In the genomic region with DNA sequence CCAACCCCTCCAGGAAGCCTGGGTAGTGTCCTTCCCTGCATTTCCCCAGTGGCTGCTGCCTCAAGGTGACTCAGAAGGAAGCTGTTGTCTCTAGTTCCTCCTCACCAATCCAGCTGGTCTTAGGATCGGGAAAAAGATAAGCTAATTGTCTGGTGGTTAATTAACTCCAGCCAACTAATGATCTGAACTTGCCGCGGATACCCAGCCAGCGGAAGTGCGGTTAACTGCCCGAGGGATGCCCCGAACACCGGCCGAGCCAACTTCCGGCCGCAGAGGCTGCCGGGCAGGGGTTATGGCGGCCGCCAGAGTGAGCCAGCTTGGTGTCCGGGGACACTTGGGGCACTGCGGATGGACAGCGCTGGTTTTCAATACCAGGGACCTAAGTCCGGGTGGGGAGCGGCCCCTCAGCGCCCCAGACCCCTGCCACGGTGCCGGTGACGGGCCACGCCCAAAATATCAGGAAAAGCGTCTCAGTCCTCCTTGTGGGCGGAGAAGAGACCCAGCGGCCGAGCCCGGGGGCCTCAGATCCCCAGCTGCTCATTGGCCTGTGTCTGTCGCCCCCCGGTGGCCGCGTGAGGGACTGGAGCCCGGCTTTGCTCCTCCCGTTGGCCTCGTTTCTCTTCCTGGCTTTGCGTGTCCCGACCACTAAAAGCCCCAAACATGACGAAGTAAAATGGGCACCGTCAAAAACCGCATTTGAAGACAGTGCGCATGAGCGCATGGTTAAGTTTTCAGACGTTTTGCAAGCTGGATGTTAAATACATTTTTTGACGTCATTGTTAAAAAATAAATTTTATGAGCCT, we compare ENCODE assay signal across 1 cellular context.
A peak's percentile ranks its signal among the peaks of the same experiment; 100 is the strongest.
TF ChIP-seq lines count a peak whose summit lies in the region.

No MANE protein-coding gene starts in this region.

TF ChIP-seq in K562, 482 proteins besides CTCF, POLR2A, EP300 and RAD21 (continued from another document and continues in another):
- peak in 1 of 2 experiments; percentile 80; a peak in 2 of 4 replicates for TF ChIP-seq SRF (CRISPR knock-in tag; IDR thresholded peaks at IDR 0.05)
- no peak for TF ChIP-seq HDAC3 (IDR thresholded peaks at IDR 0.05; ENCODE audit: borderline replicate concordance, partially characterized antibody)
- TF ChIP-seq ZNF830 (CRISPR knock-in tag; IDR thresholded peaks at IDR 0.05) = peak; percentile 83
- TF ChIP-seq ZNF584 (CRISPR knock-in tag; IDR thresholded peaks at IDR 0.05; ENCODE audit: low read depth) = peak; percentile 94; the same call in 1 of the 2 replicates
- no peak for TF ChIP-seq RNF2 (IDR thresholded peaks at IDR 0.05)
- TF ChIP-seq CREBBP (IDR thresholded peaks at IDR 0.05; ENCODE audit: low read depth, low read length) = no peak
- no peak for TF ChIP-seq HDGF (IDR thresholded peaks at IDR 0.05)
- no peak; the same call in 1 of the 2 replicates for TF ChIP-seq ZNF707 (CRISPR knock-in tag; conservative IDR thresholded peaks at IDR 0.05)
- TF ChIP-seq, protein P1, sequence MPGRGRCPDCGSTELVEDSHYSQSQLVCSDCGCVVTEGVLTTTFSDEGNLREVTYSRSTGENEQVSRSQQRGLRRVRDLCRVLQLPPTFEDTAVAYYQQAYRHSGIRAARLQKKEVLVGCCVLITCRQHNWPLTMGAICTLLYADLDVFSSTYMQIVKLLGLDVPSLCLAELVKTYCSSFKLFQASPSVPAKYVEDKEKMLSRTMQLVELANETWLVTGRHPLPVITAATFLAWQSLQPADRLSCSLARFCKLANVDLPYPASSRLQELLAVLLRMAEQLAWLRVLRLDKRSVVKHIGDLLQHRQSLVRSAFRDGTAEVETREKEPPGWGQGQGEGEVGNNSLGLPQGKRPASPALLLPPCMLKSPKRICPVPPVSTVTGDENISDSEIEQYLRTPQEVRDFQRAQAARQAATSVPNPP (IDR thresholded peaks at IDR 0.05; ENCODE audit: borderline replicate concordance, insufficient read depth, insufficient read length) = no peak
- no peak for TF ChIP-seq SNIP1 (IDR thresholded peaks at IDR 0.05; ENCODE audit: low read depth)
- no peak for TF ChIP-seq NELFE (IDR thresholded peaks at IDR 0.05; ENCODE audit: insufficient read depth, insufficient read length)
- TF ChIP-seq, protein P2, sequence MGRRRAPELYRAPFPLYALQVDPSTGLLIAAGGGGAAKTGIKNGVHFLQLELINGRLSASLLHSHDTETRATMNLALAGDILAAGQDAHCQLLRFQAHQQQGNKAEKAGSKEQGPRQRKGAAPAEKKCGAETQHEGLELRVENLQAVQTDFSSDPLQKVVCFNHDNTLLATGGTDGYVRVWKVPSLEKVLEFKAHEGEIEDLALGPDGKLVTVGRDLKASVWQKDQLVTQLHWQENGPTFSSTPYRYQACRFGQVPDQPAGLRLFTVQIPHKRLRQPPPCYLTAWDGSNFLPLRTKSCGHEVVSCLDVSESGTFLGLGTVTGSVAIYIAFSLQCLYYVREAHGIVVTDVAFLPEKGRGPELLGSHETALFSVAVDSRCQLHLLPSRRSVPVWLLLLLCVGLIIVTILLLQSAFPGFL (CRISPR knock-in tag; IDR thresholded peaks at IDR 0.05) = peak; percentile 31; the same call in 1 of the 2 replicates
- peak; percentile 82 for TF ChIP-seq FOSL1 (tag; conservative IDR thresholded peaks at IDR 0.05)
- TF ChIP-seq BDP1 (IDR thresholded peaks at IDR 0.05; ENCODE audit: insufficient read depth, insufficient read length) = no peak
- no peak for TF ChIP-seq MCM2 (IDR thresholded peaks at IDR 0.05; ENCODE audit: low read depth)
- peak; percentile 74 for TF ChIP-seq CREM (IDR thresholded peaks at IDR 0.05; ENCODE audit: low read depth)
- TF ChIP-seq, protein P3, sequence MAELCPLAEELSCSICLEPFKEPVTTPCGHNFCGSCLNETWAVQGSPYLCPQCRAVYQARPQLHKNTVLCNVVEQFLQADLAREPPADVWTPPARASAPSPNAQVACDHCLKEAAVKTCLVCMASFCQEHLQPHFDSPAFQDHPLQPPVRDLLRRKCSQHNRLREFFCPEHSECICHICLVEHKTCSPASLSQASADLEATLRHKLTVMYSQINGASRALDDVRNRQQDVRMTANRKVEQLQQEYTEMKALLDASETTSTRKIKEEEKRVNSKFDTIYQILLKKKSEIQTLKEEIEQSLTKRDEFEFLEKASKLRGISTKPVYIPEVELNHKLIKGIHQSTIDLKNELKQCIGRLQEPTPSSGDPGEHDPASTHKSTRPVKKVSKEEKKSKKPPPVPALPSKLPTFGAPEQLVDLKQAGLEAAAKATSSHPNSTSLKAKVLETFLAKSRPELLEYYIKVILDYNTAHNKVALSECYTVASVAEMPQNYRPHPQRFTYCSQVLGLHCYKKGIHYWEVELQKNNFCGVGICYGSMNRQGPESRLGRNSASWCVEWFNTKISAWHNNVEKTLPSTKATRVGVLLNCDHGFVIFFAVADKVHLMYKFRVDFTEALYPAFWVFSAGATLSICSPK (IDR thresholded peaks at IDR 0.05; ENCODE audit: borderline replicate concordance) = no peak
- peak; percentile 97 for TF ChIP-seq ZNF175 (CRISPR knock-in tag; IDR thresholded peaks at IDR 0.05; ENCODE audit: low read depth)
- no peak for TF ChIP-seq ZNF785 (CRISPR knock-in tag; IDR thresholded peaks at IDR 0.05)
- TF ChIP-seq SOX6 (IDR thresholded peaks at IDR 0.05) = peak; percentile 58
- TF ChIP-seq, protein P4, sequence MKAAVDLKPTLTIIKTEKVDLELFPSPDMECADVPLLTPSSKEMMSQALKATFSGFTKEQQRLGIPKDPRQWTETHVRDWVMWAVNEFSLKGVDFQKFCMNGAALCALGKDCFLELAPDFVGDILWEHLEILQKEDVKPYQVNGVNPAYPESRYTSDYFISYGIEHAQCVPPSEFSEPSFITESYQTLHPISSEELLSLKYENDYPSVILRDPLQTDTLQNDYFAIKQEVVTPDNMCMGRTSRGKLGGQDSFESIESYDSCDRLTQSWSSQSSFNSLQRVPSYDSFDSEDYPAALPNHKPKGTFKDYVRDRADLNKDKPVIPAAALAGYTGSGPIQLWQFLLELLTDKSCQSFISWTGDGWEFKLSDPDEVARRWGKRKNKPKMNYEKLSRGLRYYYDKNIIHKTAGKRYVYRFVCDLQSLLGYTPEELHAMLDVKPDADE (conservative IDR thresholded peaks at IDR 0.05; ENCODE audit: control insufficient read depth, low read depth, low read length) = peak; percentile 76; the same call in 1 of the 2 replicates
- TF ChIP-seq ATF1 (CRISPR knock-in tag; IDR thresholded peaks at IDR 0.05) = no peak
- peak; percentile 84 for TF ChIP-seq ATF1 (tag; IDR thresholded peaks at IDR 0.05)
- TF ChIP-seq SMAD4 (CRISPR knock-in tag; conservative IDR thresholded peaks at IDR 0.05) = peak; percentile 90
- TF ChIP-seq HNRNPUL1 (IDR thresholded peaks at IDR 0.05; ENCODE audit: low read length) = no peak
- TF ChIP-seq, protein P5, sequence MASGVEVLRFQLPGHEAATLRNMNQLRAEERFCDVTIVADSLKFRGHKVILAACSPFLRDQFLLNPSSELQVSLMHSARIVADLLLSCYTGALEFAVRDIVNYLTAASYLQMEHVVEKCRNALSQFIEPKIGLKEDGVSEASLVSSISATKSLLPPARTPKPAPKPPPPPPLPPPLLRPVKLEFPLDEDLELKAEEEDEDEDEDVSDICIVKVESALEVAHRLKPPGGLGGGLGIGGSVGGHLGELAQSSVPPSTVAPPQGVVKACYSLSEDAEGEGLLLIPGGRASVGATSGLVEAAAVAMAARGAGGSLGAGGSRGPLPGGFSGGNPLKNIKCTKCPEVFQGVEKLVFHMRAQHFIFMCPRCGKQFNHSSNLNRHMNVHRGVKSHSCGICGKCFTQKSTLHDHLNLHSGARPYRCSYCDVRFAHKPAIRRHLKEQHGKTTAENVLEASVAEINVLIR (CRISPR knock-in tag; IDR thresholded peaks at IDR 0.05) = peak; percentile 44; the same call in 1 of the 2 replicates
- TF ChIP-seq, protein P6, sequence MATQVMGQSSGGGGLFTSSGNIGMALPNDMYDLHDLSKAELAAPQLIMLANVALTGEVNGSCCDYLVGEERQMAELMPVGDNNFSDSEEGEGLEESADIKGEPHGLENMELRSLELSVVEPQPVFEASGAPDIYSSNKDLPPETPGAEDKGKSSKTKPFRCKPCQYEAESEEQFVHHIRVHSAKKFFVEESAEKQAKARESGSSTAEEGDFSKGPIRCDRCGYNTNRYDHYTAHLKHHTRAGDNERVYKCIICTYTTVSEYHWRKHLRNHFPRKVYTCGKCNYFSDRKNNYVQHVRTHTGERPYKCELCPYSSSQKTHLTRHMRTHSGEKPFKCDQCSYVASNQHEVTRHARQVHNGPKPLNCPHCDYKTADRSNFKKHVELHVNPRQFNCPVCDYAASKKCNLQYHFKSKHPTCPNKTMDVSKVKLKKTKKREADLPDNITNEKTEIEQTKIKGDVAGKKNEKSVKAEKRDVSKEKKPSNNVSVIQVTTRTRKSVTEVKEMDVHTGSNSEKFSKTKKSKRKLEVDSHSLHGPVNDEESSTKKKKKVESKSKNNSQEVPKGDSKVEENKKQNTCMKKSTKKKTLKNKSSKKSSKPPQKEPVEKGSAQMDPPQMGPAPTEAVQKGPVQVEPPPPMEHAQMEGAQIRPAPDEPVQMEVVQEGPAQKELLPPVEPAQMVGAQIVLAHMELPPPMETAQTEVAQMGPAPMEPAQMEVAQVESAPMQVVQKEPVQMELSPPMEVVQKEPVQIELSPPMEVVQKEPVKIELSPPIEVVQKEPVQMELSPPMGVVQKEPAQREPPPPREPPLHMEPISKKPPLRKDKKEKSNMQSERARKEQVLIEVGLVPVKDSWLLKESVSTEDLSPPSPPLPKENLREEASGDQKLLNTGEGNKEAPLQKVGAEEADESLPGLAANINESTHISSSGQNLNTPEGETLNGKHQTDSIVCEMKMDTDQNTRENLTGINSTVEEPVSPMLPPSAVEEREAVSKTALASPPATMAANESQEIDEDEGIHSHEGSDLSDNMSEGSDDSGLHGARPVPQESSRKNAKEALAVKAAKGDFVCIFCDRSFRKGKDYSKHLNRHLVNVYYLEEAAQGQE (CRISPR knock-in tag; IDR thresholded peaks at IDR 0.05; ENCODE audit: low read depth) = peak; percentile 85
- TF ChIP-seq, protein P7, sequence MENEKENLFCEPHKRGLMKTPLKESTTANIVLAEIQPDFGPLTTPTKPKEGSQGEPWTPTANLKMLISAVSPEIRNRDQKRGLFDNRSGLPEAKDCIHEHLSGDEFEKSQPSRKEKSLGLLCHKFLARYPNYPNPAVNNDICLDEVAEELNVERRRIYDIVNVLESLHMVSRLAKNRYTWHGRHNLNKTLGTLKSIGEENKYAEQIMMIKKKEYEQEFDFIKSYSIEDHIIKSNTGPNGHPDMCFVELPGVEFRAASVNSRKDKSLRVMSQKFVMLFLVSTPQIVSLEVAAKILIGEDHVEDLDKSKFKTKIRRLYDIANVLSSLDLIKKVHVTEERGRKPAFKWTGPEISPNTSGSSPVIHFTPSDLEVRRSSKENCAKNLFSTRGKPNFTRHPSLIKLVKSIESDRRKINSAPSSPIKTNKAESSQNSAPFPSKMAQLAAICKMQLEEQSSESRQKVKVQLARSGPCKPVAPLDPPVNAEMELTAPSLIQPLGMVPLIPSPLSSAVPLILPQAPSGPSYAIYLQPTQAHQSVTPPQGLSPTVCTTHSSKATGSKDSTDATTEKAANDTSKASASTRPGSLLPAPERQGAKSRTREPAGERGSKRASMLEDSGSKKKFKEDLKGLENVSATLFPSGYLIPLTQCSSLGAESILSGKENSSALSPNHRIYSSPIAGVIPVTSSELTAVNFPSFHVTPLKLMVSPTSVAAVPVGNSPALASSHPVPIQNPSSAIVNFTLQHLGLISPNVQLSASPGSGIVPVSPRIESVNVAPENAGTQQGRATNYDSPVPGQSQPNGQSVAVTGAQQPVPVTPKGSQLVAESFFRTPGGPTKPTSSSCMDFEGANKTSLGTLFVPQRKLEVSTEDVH (IDR thresholded peaks at IDR 0.05; ENCODE audit: low read depth, partially characterized antibody) = peak; percentile 68
- no peak for TF ChIP-seq ZC3H4 (CRISPR knock-in tag; IDR thresholded peaks at IDR 0.05; ENCODE audit: borderline replicate concordance)
- TF ChIP-seq, protein P8, sequence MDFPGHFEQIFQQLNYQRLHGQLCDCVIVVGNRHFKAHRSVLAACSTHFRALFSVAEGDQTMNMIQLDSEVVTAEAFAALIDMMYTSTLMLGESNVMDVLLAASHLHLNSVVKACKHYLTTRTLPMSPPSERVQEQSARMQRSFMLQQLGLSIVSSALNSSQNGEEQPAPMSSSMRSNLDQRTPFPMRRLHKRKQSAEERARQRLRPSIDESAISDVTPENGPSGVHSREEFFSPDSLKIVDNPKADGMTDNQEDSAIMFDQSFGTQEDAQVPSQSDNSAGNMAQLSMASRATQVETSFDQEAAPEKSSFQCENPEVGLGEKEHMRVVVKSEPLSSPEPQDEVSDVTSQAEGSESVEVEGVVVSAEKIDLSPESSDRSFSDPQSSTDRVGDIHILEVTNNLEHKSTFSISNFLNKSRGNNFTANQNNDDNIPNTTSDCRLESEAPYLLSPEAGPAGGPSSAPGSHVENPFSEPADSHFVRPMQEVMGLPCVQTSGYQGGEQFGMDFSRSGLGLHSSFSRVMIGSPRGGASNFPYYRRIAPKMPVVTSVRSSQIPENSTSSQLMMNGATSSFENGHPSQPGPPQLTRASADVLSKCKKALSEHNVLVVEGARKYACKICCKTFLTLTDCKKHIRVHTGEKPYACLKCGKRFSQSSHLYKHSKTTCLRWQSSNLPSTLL (IDR thresholded peaks at IDR 0.05) = no peak
- TF ChIP-seq PHF20 (IDR thresholded peaks at IDR 0.05; ENCODE audit: partially characterized antibody) = peak; percentile 88
- no peak for TF ChIP-seq SREBF2 (CRISPR knock-in tag; IDR thresholded peaks at IDR 0.05)
- TF ChIP-seq BRF1 (IDR thresholded peaks at IDR 0.05; ENCODE audit: borderline replicate concordance, extremely low read depth, insufficient read length) = no peak
- peak; percentile 68 for TF ChIP-seq RBBP5 (IDR thresholded peaks at IDR 0.05; ENCODE audit: borderline replicate concordance, insufficient read depth, low read length, poor library complexity, severe bottlenecking)
- no peak for TF ChIP-seq MBD2 (IDR thresholded peaks at IDR 0.05; ENCODE audit: borderline replicate concordance, low read depth)
- TF ChIP-seq, protein P9, sequence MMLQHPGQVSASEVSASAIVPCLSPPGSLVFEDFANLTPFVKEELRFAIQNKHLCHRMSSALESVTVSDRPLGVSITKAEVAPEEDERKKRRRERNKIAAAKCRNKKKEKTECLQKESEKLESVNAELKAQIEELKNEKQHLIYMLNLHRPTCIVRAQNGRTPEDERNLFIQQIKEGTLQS (IDR thresholded peaks at IDR 0.05) = peak; percentile 32; the same call in 1 of the 2 replicates
- TF ChIP-seq, protein P9 (CRISPR knock-in tag; conservative IDR thresholded peaks at IDR 0.05) = 0 out of 2 replicates have a peak, but pooled peaks have one; percentile 15
- TF ChIP-seq, protein P10, sequence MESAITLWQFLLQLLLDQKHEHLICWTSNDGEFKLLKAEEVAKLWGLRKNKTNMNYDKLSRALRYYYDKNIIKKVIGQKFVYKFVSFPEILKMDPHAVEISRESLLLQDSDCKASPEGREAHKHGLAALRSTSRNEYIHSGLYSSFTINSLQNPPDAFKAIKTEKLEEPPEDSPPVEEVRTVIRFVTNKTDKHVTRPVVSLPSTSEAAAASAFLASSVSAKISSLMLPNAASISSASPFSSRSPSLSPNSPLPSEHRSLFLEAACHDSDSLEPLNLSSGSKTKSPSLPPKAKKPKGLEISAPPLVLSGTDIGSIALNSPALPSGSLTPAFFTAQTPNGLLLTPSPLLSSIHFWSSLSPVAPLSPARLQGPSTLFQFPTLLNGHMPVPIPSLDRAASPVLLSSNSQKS (CRISPR knock-in tag; IDR thresholded peaks at IDR 0.05) = no peak
- TF ChIP-seq MEF2A (IDR thresholded peaks at IDR 0.05; ENCODE audit: control insufficient read depth, low read depth, low read length) = no peak
- TF ChIP-seq NR2F6 (CRISPR knock-in tag; IDR thresholded peaks at IDR 0.05) = no peak
- TF ChIP-seq ETV5 (CRISPR knock-in tag; IDR thresholded peaks at IDR 0.05; ENCODE audit: low read depth) = peak; percentile 94
- TF ChIP-seq GTF2A2 (tag; IDR thresholded peaks at IDR 0.05) = peak; percentile 63; the same call in 1 of the 2 replicates
- no peak for TF ChIP-seq MAFG (tag; conservative IDR thresholded peaks at IDR 0.05)
- TF ChIP-seq TGIF2 (CRISPR knock-in tag; IDR thresholded peaks at IDR 0.05) = no peak
